ENCODE assay signal across 20 cellular contexts in genomic region chr1:201750120-201750519, GRCh38.
DNase-seq lines count a peak whose midpoint lies in the region; ATAC-seq and TF ChIP-seq lines count a peak whose summit lies in the region.
"Had no signal": no experiment of that assay in that cellular context is flagged by ENCODE, and none has a peak within 500 bp of the region (broad histone marks: within the 10 kb centered on the region; RNA-seq: fewer than 3 reads in every experiment).

No MANE protein-coding gene starts in this region.

- no peak overlapping the region for H2AFZ ChIP-seq in neural progenitor cell (replicated peaks)

- H3K9me3 Mint-ChIP-seq in chondrocyte (ENCODE audit: low read depth) (no peaks in the 10 kb centered on the region), neural progenitor cell (no peaks in the 10 kb centered on the region)
- H3K9me3 Mint-ChIP-seq: activated naive CD4-positive, alpha-beta T cell treated with anti-CD3 and anti-CD28 coated beads, Interleukin-2, amount 50 U/mL, for 24 hours; activated T-cell treated with anti-CD3 and anti-CD28 coated beads, Interleukin-2, amount 50 U/mL, for 72 hours; stimulated activated naive CD8-positive, alpha-beta T cell treated with anti-CD3 and anti-CD28 coated beads, Interleukin-15, Interleukin-2, amounts not matched to agents 100 ng/mL and 50 ng/mL, for 24 hours; T-helper 2 cell treated with Interferon-gamma antibody and Interleukin-4, amounts not matched to agents 5 μg/mL and 100 μg/mL, for 36 hours had no signal

- H3K27ac ChIP-seq in left ventricle myocardium inferior (replicated peaks) (peak overlapping the region; percentile 70), neural progenitor cell (peak overlapping the region; percentile 96)
- H3K27ac ChIP-seq: ovary, right lobe of liver, SJCRH30 had no signal

- peaks cover 76% of the 10 kb centered on the region for H3F3A ChIP-seq in neural progenitor cell (ENCODE audit: low read depth)

- H3K9me3 ChIP-seq in left ventricle myocardium inferior (replicated peaks) (no peaks in the 10 kb centered on the region), neural progenitor cell (ENCODE audit: low read depth) (no peaks in the 10 kb centered on the region)
- H3K9me3 ChIP-seq: ovary, right lobe of liver, SJCRH30 had no signal

- no peak overlapping the region for H3K9ac ChIP-seq in neural progenitor cell

- peak overlapping the region; percentile 66 for H3K4me2 ChIP-seq in neural progenitor cell

- DNase-seq in left ventricle myocardium inferior (no peak), Right ventricle myocardium superior (no peak), chondrocyte (ENCODE audit: low spot score) (no peak), neural progenitor cell (ENCODE audit: low spot score) (no peak)
- DNase-seq: activated CD4-positive, CD25-positive, alpha-beta regulatory T cell; activated CD8-positive, alpha-beta T cell treated with anti-CD3 and anti-CD28 coated beads, Interleukin-2, amount 10 ng/mL, durations not matched to agents 7 days and 5 days; activated T-cell treated with anti-CD3 and anti-CD28 coated beads, Interleukin-2, amount 50 U/mL, for 72 hours; DMS 273 treated with DMSO at 0.1 percent for 48 hours; NCI-H69; ovary; right lobe of liver; SJCRH30 had no signal

- H3K4me1 ChIP-seq in left ventricle myocardium inferior (peaks cover 100% of the 10 kb centered on the region), neural progenitor cell (peaks cover 82% of the 10 kb centered on the region)
- H3K4me1 ChIP-seq: right lobe of liver had no signal

- H3K36me3 Mint-ChIP-seq in chondrocyte (ENCODE audit: low read depth) = peaks cover 10% of the 10 kb centered on the region
- peaks cover 11% of the 10 kb centered on the region for H3K36me3 Mint-ChIP-seq in neural progenitor cell
- H3K36me3 Mint-ChIP-seq: activated naive CD4-positive, alpha-beta T cell treated with anti-CD3 and anti-CD28 coated beads, Interleukin-2, amount 50 U/mL, for 24 hours had no signal

- no peak for ATAC-seq in Right ventricle myocardium superior (ENCODE audit: poor library complexity)
- no peak for ATAC-seq in HG03175 (IDR thresholded peaks at IDR 0.05; ENCODE audit: unreplicated experiment)
- ATAC-seq in HG03469 (IDR thresholded peaks at IDR 0.05; ENCODE audit: unreplicated experiment) = no peak
- no peak for ATAC-seq in HG02763 (IDR thresholded peaks at IDR 0.05; ENCODE audit: unreplicated experiment)
- ATAC-seq in GM18870 (IDR thresholded peaks at IDR 0.05; ENCODE audit: unreplicated experiment) = no peak
- ATAC-seq: activated CD8-positive, alpha-beta T cell treated with anti-CD3 and anti-CD28 coated beads, Interleukin-2, amount 10 ng/mL, durations not matched to agents 7 days and 5 days; esophagus mucosa; right lobe of liver had no signal

- no peak overlapping the region for H3K4me3 ChIP-seq in left ventricle myocardium inferior
- H3K4me3 ChIP-seq in neural progenitor cell = no peak overlapping the region
- H3K4me3 ChIP-seq: ovary, right lobe of liver, SJCRH30 had no signal

- peak overlapping the region; percentile 98 for H3K27ac Mint-ChIP-seq in chondrocyte (ENCODE audit: unreplicated experiment)
- peak overlapping the region; percentile 92 for H3K27ac Mint-ChIP-seq in neural progenitor cell
- H3K27ac Mint-ChIP-seq: activated CD8-positive, alpha-beta T cell treated with anti-CD3 and anti-CD28 coated beads, Interleukin-2, amount 10 ng/mL, durations not matched to agents 7 days and 5 days; activated naive CD4-positive, alpha-beta T cell treated with anti-CD3 and anti-CD28 coated beads, Interleukin-2, amount 50 U/mL, for 24 hours; stimulated activated naive CD8-positive, alpha-beta T cell treated with anti-CD3 and anti-CD28 coated beads, Interleukin-15, Interleukin-2, amounts not matched to agents 100 ng/mL and 50 ng/mL, for 24 hours; T-helper 2 cell treated with Interferon-gamma antibody and Interleukin-4, amounts not matched to agents 5 μg/mL and 100 μg/mL, for 36 hours had no signal

- H3K4me1 Mint-ChIP-seq in chondrocyte (ENCODE audit: low read depth) (peaks cover 100% of the 10 kb centered on the region), neural progenitor cell (peaks cover 94% of the 10 kb centered on the region)

- intact Hi-C loops in left ventricle myocardium inferior (cut with micrococcal nuclease) = no loop called here
- intact Hi-C loops in Right ventricle myocardium superior (cut with DNase I) = no loop called here

- peaks cover 5% of the 10 kb centered on the region for H3K36me3 ChIP-seq in left ventricle myocardium inferior
- peaks cover 4% of the 10 kb centered on the region for H3K36me3 ChIP-seq in neural progenitor cell
- H3K36me3 ChIP-seq: ovary, right lobe of liver, SJCRH30 had no signal

- TF ChIP-seq CTCF in left ventricle myocardium inferior (IDR thresholded peaks at IDR 0.05; ENCODE audit: borderline replicate concordance) (no peak), chondrocyte (IDR thresholded peaks at IDR 0.05) (no peak), neural progenitor cell (IDR thresholded peaks at IDR 0.05) (no peak)

- peaks cover 92% of the 10 kb centered on the region for H3K79me2 ChIP-seq in neural progenitor cell (ENCODE audit: low read depth)

- no peak overlapping the region for H3K4me3 Mint-ChIP-seq in chondrocyte (ENCODE audit: unreplicated experiment)
- H3K4me3 Mint-ChIP-seq in neural progenitor cell = no peak overlapping the region
- H3K4me3 Mint-ChIP-seq: activated CD8-positive, alpha-beta T cell treated with anti-CD3 and anti-CD28 coated beads, Interleukin-2, amount 10 ng/mL, durations not matched to agents 7 days and 5 days; activated naive CD4-positive, alpha-beta T cell treated with anti-CD3 and anti-CD28 coated beads, Interleukin-2, amount 50 U/mL, for 24 hours; stimulated activated naive CD8-positive, alpha-beta T cell treated with anti-CD3 and anti-CD28 coated beads, Interleukin-15, Interleukin-2, amounts not matched to agents 100 ng/mL and 50 ng/mL, for 24 hours; T-helper 2 cell treated with Interferon-gamma antibody and Interleukin-4, amounts not matched to agents 5 μg/mL and 100 μg/mL, for 36 hours had no signal

- H3K27me3 ChIP-seq in left ventricle myocardium inferior (ENCODE audit: low read depth) = no peaks in the 10 kb centered on the region
- no peaks in the 10 kb centered on the region for H3K27me3 ChIP-seq in neural progenitor cell
- H3K27me3 ChIP-seq: ovary, right lobe of liver, SJCRH30 had no signal

- no peaks in the 10 kb centered on the region for H3K27me3 Mint-ChIP-seq in chondrocyte (ENCODE audit: low read depth)
- H3K27me3 Mint-ChIP-seq in neural progenitor cell (ENCODE audit: insufficient read depth, low read depth) = no peaks in the 10 kb centered on the region

- H4K20me1 ChIP-seq in neural progenitor cell (ENCODE audit: low read depth) = no peaks in the 10 kb centered on the region
